8 cellular contexts compared by ENCODE assay signal in the genomic region with DNA sequence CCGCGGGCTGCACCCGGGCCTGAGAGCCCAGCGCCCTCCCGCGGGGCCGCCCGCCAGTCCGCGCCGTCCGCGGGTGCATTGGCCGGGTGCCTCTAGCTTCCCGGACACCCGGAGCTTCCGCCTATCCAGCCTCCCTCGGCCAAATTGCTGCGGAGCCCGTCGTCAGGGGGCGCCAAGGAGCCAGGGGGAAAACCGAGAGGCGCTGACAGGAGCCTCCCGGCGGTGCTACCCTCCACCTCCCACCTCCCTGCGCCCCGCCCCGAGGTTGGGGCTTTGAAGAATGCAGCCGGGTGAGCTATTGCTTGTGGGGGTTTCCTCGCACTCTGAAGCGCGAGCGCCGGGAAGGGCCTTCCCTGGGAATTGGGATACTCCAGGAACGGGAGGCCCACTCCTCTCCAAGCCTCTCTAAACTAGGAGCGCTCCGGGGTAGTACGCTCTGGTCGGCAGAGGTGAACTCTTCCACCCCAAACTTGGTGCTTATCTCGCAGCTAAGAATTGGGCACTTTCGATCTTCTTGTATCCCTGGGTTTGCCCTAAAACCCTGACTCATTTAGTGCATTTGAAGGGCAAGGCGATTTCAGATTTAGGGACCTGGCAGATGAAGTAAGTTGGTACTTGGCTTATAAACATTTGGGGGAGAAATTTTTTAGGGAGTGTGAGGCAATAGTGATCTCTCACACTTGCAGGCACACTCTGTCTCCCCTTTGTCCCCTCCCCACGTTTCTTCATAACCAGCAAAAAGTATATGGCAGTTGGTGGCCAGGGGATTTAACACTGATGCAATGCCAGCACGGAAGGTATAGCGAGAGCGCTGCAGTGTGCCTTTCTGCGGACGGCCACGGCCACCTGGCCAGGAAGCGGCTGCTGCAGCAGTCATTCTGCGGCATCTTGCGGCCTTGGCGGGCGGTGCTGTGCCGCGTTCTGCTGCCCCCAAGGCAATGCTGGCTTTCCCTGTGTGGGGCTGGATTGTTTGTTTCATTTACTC.
DNase-seq lines count a peak whose midpoint lies in the region; ATAC-seq and TF ChIP-seq lines count a peak whose summit lies in the region.

No MANE protein-coding gene starts in this region.

- peak; percentile 44 to 51 for DNase-seq in NCI-H187 (lab: John Stamatoyannopoulos, UW)
- DNase-seq in NCI-H187 treated with DMSO at 0.1 percent for 48 hours (lab: John Stamatoyannopoulos, UW) = no peak
- DNase-seq in NCI-H1092 treated with DMSO at 0.1 percent for 48 hours (lab: John Stamatoyannopoulos, UW) = peak; percentile 41
- DNase-seq in brain microvascular endothelial cell = peak; percentile 83
- DNase-seq in skeletal muscle cell (ENCODE audit: low read depth) = peak; percentile 73

- no peaks in the 10 kb centered on the region for H3K9me3 ChIP-seq in iPS-15b (ENCODE audit: control insufficient read depth, insufficient read depth, low read length)

- H3K4me3 ChIP-seq in brain microvascular endothelial cell (ENCODE audit: low read depth, low read length) (peak overlapping the region; percentile 78), iPS-15b (ENCODE audit: low read depth, low read length) (peak overlapping the region; percentile 66), skeletal muscle cell (ENCODE audit: low read depth, low read length) (peak overlapping the region; percentile 85)

- H3K9ac ChIP-seq in iPS-15b (ENCODE audit: low read depth, low read length) = peak overlapping the region; percentile 27

- no peaks in the 10 kb centered on the region for H3K9me3 Mint-ChIP-seq in T-helper 1 cell treated with Interleukin-12 subunit alpha and Interleukin-12 subunit beta and Interleukin-4 antibody, amounts not matched to agents 30 μg/mL and 1 μg/mL, for 36 hours

- peaks cover 7% of the 10 kb centered on the region for H3K4me1 ChIP-seq in iPS-15b (ENCODE audit: control insufficient read depth, insufficient read depth, low read length)

- in situ Hi-C loops in brain microvascular endothelial cell (cut with HindIII; ENCODE audit: low pct_ligation_motif_present, low sequenced_read_pairs) = no loop called here

- H3K27me3 ChIP-seq in brain microvascular endothelial cell (replicated peaks) (no peaks in the 10 kb centered on the region), iPS-15b (ENCODE audit: control insufficient read depth, insufficient read depth, low read length) (peaks cover 28% of the 10 kb centered on the region)

- no peaks in the 10 kb centered on the region for H3K36me3 ChIP-seq in brain microvascular endothelial cell (replicated peaks)
- no peaks in the 10 kb centered on the region for H3K36me3 ChIP-seq in iPS-15b (ENCODE audit: control insufficient read depth, insufficient read depth, low read length)

- H3K36me3 Mint-ChIP-seq in T-helper 1 cell treated with Interleukin-12 subunit alpha and Interleukin-12 subunit beta and Interleukin-4 antibody, amounts not matched to agents 30 μg/mL and 1 μg/mL, for 36 hours (ENCODE audit: low read depth) = peaks cover 1% of the 10 kb centered on the region

- peak; percentile 62 for ATAC-seq in HG02678 (IDR thresholded peaks at IDR 0.05; ENCODE audit: unreplicated experiment)

- peaks cover 16% of the 10 kb centered on the region for H3K4me1 Mint-ChIP-seq in T-helper 1 cell treated with Interleukin-12 subunit alpha and Interleukin-12 subunit beta and Interleukin-4 antibody, amounts not matched to agents 30 μg/mL and 1 μg/mL, for 36 hours (ENCODE audit: low read depth)

- TF ChIP-seq CTCF in brain microvascular endothelial cell (IDR thresholded peaks at IDR 0.05; ENCODE audit: low read depth, low read length, missing control alignments) = peak; percentile 90

- peaks cover 76% of the 10 kb centered on the region for H3K27me3 Mint-ChIP-seq in T-helper 1 cell treated with Interleukin-12 subunit alpha and Interleukin-12 subunit beta and Interleukin-4 antibody, amounts not matched to agents 30 μg/mL and 1 μg/mL, for 36 hours (ENCODE audit: low read depth)

- peak overlapping the region; percentile 59 for H3K27ac ChIP-seq in brain microvascular endothelial cell

- peak overlapping the region; percentile 83 for H3K4me3 Mint-ChIP-seq in T-helper 1 cell treated with Interleukin-12 subunit alpha and Interleukin-12 subunit beta and Interleukin-4 antibody, amounts not matched to agents 30 μg/mL and 1 μg/mL, for 36 hours

- peak overlapping the region; percentile 49 for H3K27ac Mint-ChIP-seq in T-helper 1 cell treated with Interleukin-12 subunit alpha and Interleukin-12 subunit beta and Interleukin-4 antibody, amounts not matched to agents 30 μg/mL and 1 μg/mL, for 36 hours
